ENCODE assay signal across 8 cellular contexts in genomic region chr3:143847787-143848631, GRCh38. TPM values are rescaled to one million over a fixed set of nuclear protein-coding genes. Genes with fewer than 3 reads are reported as not detected.
A peak's percentile ranks its signal among the peaks of the same experiment; 100 is the strongest.
DNase-seq lines count a peak whose midpoint lies in the region; ATAC-seq and TF ChIP-seq lines count a peak whose summit lies in the region.

Gene SLC9A9 (minus strand): TSS chr3:143848468. CDS start chr3:143848322, 146 bp downstream.

- no peaks in the 10 kb centered on the region for H3K9me3 ChIP-seq in thyroid gland

- H3K4me3 ChIP-seq in thyroid gland (replicated peaks in 1 of 3): peak within 1 kb of the TSS; percentile 1 to 40 (median 32)

- no peaks in the 10 kb centered on the region for H3K9me3 Mint-ChIP-seq in activated CD8-positive, alpha-beta T cell treated with anti-CD3 and anti-CD28 coated beads, Interleukin-2, amount 10 ng/mL, durations not matched to agents 7 days and 5 days (ENCODE audit: insufficient read depth)

- H3K4me1 ChIP-seq in thyroid gland: no peaks in the 10 kb centered on the region

- H3K4me1 Mint-ChIP-seq in activated CD8-positive, alpha-beta T cell treated with anti-CD3 and anti-CD28 coated beads, Interleukin-2, amount 10 ng/mL, durations not matched to agents 7 days and 5 days (ENCODE audit: low read depth): peaks cover 32% of the 10 kb centered on the region

- no peaks in the 10 kb centered on the region for H3K36me3 Mint-ChIP-seq in activated CD8-positive, alpha-beta T cell treated with anti-CD3 and anti-CD28 coated beads, Interleukin-2, amount 10 ng/mL, durations not matched to agents 7 days and 5 days (ENCODE audit: low read depth)

- no peaks in the 10 kb centered on the region for H3K36me3 ChIP-seq in thyroid gland

- peak; percentile 24 for TF ChIP-seq POLR2A in GM18526 (IDR thresholded peaks at IDR 0.05; ENCODE audit: extremely low read depth, insufficient read length)
- TF ChIP-seq POLR2A in thyroid gland (IDR thresholded peaks at IDR 0.05): no peak

- H3K27ac ChIP-seq in thyroid gland: peak within 1 kb of the TSS; percentile 41 to 73 (median 56)

- POLR2A ChIA-PET in activated CD8-positive, alpha-beta T cell treated with anti-CD3 and anti-CD28 coated beads, Interleukin-2, amount 10 ng/mL, durations not matched to agents 7 days and 5 days (lab: Charles Lee): interaction anchor here (0.9 to 1.4 kb wide), 3 partner anchors 9 to 124 kb away, joined by 3 to 6 read pairs (median 3); partner anchors contain the start of gene DIPK2A

- peak within 1 kb of the TSS; percentile 93 for H3K27ac Mint-ChIP-seq in activated CD8-positive, alpha-beta T cell treated with anti-CD3 and anti-CD28 coated beads, Interleukin-2, amount 10 ng/mL, durations not matched to agents 7 days and 5 days

- DNase-seq in AML-193 (lab: John Stamatoyannopoulos, UW): peak; percentile 87 to 92
- peak; percentile 7 to 29 for DNase-seq in NCI-H526 (lab: John Stamatoyannopoulos, UW)
- peak; percentile 48 for DNase-seq in activated CD8-positive, alpha-beta T cell treated with anti-CD3 and anti-CD28 coated beads, Interleukin-2, amount 10 ng/mL, durations not matched to agents 7 days and 5 days
- no peak for DNase-seq in mucosa of gallbladder (ENCODE audit: low spot score)
- DNase-seq in thyroid gland: peak; percentile 12 to 17

- intact Hi-C loops in thyroid gland (cut with DNase I): no loop called here

- H3K4me3 Mint-ChIP-seq in activated CD8-positive, alpha-beta T cell treated with anti-CD3 and anti-CD28 coated beads, Interleukin-2, amount 10 ng/mL, durations not matched to agents 7 days and 5 days: peak within 1 kb of the TSS; percentile 88

- ATAC-seq in HG02973 (IDR thresholded peaks at IDR 0.05; ENCODE audit: unreplicated experiment): peak; percentile 88
- peak; percentile 94 for ATAC-seq in activated CD8-positive, alpha-beta T cell treated with anti-CD3 and anti-CD28 coated beads, Interleukin-2, amount 10 ng/mL, durations not matched to agents 7 days and 5 days
- ATAC-seq in esophagus mucosa: peak; percentile 75

- CTCF ChIA-PET in activated CD8-positive, alpha-beta T cell treated with anti-CD3 and anti-CD28 coated beads, Interleukin-2, amount 10 ng/mL, durations not matched to agents 7 days and 5 days (lab: Charles Lee): interaction anchor here (1.6 to 3.3 kb wide), 3 partner anchors 37 to 127 kb away, joined by 4 to 13 read pairs (median 5); partner anchors contain the start of gene DIPK2A

- 0 to 1% methylated on average over 15 of the region's 15 CpGs for WGBS in thyroid gland, 2 donors

- H3K27me3 ChIP-seq in thyroid gland: no peaks in the 10 kb centered on the region

- no peak for TF ChIP-seq CTCF in thyroid gland (IDR thresholded peaks at IDR 0.05)

- H3K27me3 Mint-ChIP-seq in activated CD8-positive, alpha-beta T cell treated with anti-CD3 and anti-CD28 coated beads, Interleukin-2, amount 10 ng/mL, durations not matched to agents 7 days and 5 days (ENCODE audit: low read depth): no peaks in the 10 kb centered on the region

RNA-seq across cellular contexts. Expression of gene SLC9A9, which starts in this region (rescaled TPM):
- total RNA-seq in activated CD8-positive, alpha-beta T cell treated with anti-CD3 and anti-CD28 coated beads, Interleukin-2, amount 10 ng/mL, durations not matched to agents 7 days and 5 days: 1 to 10 TPM; 6.6 to 7.4 TPM
- total RNA-seq in esophagus mucosa (14.6 TPM), mucosa of gallbladder (12.2 TPM), thyroid gland (10 to 100 TPM in 3 of 4 donors, 1 to 10 TPM in 1; 7.8 to 19.6 (median 13.4) TPM)
